Comparison of ENCODE assay signal across 1 cellular context in the genomic region with DNA sequence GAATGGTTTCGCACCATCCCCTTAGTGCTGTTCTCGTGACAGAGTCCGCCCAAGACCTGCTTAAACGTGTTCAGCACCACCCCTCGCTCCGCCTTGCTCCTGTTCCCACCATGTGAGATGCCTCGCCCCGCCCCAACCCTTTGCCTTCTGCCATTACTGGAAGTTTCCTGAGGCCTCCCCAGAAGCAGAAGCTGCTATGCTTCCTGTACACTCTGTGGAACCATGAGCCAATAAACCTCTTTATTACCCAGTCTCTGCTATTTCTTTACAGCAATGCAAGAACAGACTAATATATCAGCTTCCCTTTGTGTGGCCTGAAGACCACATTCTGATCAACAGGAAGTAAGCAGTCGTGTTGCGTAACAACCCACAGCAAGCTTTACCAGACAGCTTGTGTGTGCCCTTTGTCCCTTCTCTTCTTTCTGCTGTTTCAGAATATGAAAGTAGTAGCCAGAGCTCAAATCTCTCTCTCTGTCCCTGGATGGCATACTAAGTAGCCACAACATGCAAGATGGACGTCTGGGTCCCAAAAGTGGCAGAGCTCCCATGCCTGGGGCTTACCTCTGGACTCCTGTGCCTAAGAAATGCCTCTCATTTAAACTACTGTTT.
TF ChIP-seq lines count a peak whose summit lies in the region.

No MANE protein-coding gene starts in this region.

TF ChIP-seq in HepG2, 621 proteins besides CTCF, POLR2A, EP300 and RAD21 (continued from another document and continues in another):
- TF ChIP-seq KDM3A (CRISPR knock-in tag; IDR thresholded peaks at IDR 0.05; ENCODE audit: low read depth) (no peak), BORCS8-MEF2B (CRISPR knock-in tag; IDR thresholded peaks at IDR 0.05) (no peak), ATRX (CRISPR knock-in tag; IDR thresholded peaks at IDR 0.05; ENCODE audit: borderline replicate concordance) (no peak), CEBPG (CRISPR knock-in tag; IDR thresholded peaks at IDR 0.05) (peak; percentile 99), TCF7 (IDR thresholded peaks at IDR 0.05; ENCODE audit: low read depth) (no peak), ZNF766 (CRISPR knock-in tag; IDR thresholded peaks at IDR 0.05; ENCODE audit: borderline replicate concordance) (no peak), ATF7 (IDR thresholded peaks at IDR 0.05) (no peak), ATF7 (CRISPR knock-in tag; IDR thresholded peaks at IDR 0.05) (no peak), MAFG (CRISPR knock-in tag; IDR thresholded peaks at IDR 0.05) (no peak), ZNF788 (CRISPR knock-in tag; IDR thresholded peaks at IDR 0.05; ENCODE audit: borderline replicate concordance) (peak; percentile 55; the same call in 1 of the 2 replicates), TRAFD1 (CRISPR knock-in tag; IDR thresholded peaks at IDR 0.05; ENCODE audit: borderline replicate concordance) (no peak), POLR2AphosphoS5 (IDR thresholded peaks at IDR 0.05; ENCODE audit: low read depth, low read length) (no peak; the same call in 1 of the 2 replicates), ZNF883 (CRISPR knock-in tag; IDR thresholded peaks at IDR 0.05; ENCODE audit: not compliant biosample characterization) (no peak), MTF2 (CRISPR knock-in tag; IDR thresholded peaks at IDR 0.05; ENCODE audit: borderline replicate concordance) (no peak), ZNF274 (CRISPR knock-in tag; IDR thresholded peaks at IDR 0.05) (no peak), ATF7-NPFF (CRISPR knock-in tag; IDR thresholded peaks at IDR 0.05; ENCODE audit: low read depth) (no peak), MNT (IDR thresholded peaks at IDR 0.05) (no peak), TFAP4 (IDR thresholded peaks at IDR 0.05; ENCODE audit: borderline replicate concordance, low read depth) (no peak), RFXANK (CRISPR knock-in tag; IDR thresholded peaks at IDR 0.05) (no peak), ZNF253 (CRISPR knock-in tag; IDR thresholded peaks at IDR 0.05; ENCODE audit: borderline replicate concordance) (no peak), FOXJ3 (CRISPR knock-in tag; IDR thresholded peaks at IDR 0.05; ENCODE audit: borderline replicate concordance) (no peak), LCORL (IDR thresholded peaks at IDR 0.05) (no peak), LCORL (CRISPR knock-in tag; IDR thresholded peaks at IDR 0.05) (peak; percentile 48; the same call in 1 of the 2 replicates), ZNF580 (CRISPR knock-in tag; IDR thresholded peaks at IDR 0.05; ENCODE audit: borderline replicate concordance, low read depth) (0 out of 2 replicates have a peak, but pooled peaks have one; percentile 30), ZNF10 (CRISPR knock-in tag; IDR thresholded peaks at IDR 0.05; ENCODE audit: borderline replicate concordance, low read depth) (no peak), AGO1 (IDR thresholded peaks at IDR 0.05; ENCODE audit: low read depth, low read length, poor library complexity, severe bottlenecking) (no peak), ZNF550 (CRISPR knock-in tag; IDR thresholded peaks at IDR 0.05; ENCODE audit: borderline replicate concordance) (no peak), ZKSCAN5 (CRISPR knock-in tag; IDR thresholded peaks at IDR 0.05) (no peak), ZNF775 (CRISPR knock-in tag; IDR thresholded peaks at IDR 0.05; ENCODE audit: borderline replicate concordance) (no peak), ZSCAN31 (CRISPR knock-in tag; IDR thresholded peaks at IDR 0.05; ENCODE audit: low read depth) (no peak), MYC (CRISPR knock-in tag; IDR thresholded peaks at IDR 0.05; ENCODE audit: borderline replicate concordance) (no peak), HNRNPH1 (optimal IDR thresholded peaks at IDR 0.05; ENCODE audit: low read depth, low read length) (no peak), KMT2B (CRISPR knock-in tag; IDR thresholded peaks at IDR 0.05) (no peak), ZNF484 (CRISPR knock-in tag; IDR thresholded peaks at IDR 0.05; ENCODE audit: borderline replicate concordance, low read depth) (no peak), TBL1XR1 (IDR thresholded peaks at IDR 0.05; ENCODE audit: borderline replicate concordance, low read length, partially characterized antibody) (no peak), TERF1 (CRISPR knock-in tag; IDR thresholded peaks at IDR 0.05) (no peak), CHCHD3 (CRISPR knock-in tag; IDR thresholded peaks at IDR 0.05) (no peak), ZNF589 (CRISPR knock-in tag; conservative IDR thresholded peaks at IDR 0.05) (no peak; the same call in 1 of the 2 replicates), SNAPC2 (CRISPR knock-in tag; IDR thresholded peaks at IDR 0.05) (0 out of 2 replicates have a peak, but pooled peaks have one; percentile 59), NBN (conservative IDR thresholded peaks at IDR 0.05) (no peak), ZKSCAN1 (IDR thresholded peaks at IDR 0.05; ENCODE audit: low read length) (no peak), ZNF180 (CRISPR knock-in tag; IDR thresholded peaks at IDR 0.05; ENCODE audit: borderline replicate concordance, low read depth) (no peak), PREB (CRISPR knock-in tag; IDR thresholded peaks at IDR 0.05) (no peak), ZNF546 (CRISPR knock-in tag; conservative IDR thresholded peaks at IDR 0.05) (no peak)
- TF ChIP-seq, protein P1, sequence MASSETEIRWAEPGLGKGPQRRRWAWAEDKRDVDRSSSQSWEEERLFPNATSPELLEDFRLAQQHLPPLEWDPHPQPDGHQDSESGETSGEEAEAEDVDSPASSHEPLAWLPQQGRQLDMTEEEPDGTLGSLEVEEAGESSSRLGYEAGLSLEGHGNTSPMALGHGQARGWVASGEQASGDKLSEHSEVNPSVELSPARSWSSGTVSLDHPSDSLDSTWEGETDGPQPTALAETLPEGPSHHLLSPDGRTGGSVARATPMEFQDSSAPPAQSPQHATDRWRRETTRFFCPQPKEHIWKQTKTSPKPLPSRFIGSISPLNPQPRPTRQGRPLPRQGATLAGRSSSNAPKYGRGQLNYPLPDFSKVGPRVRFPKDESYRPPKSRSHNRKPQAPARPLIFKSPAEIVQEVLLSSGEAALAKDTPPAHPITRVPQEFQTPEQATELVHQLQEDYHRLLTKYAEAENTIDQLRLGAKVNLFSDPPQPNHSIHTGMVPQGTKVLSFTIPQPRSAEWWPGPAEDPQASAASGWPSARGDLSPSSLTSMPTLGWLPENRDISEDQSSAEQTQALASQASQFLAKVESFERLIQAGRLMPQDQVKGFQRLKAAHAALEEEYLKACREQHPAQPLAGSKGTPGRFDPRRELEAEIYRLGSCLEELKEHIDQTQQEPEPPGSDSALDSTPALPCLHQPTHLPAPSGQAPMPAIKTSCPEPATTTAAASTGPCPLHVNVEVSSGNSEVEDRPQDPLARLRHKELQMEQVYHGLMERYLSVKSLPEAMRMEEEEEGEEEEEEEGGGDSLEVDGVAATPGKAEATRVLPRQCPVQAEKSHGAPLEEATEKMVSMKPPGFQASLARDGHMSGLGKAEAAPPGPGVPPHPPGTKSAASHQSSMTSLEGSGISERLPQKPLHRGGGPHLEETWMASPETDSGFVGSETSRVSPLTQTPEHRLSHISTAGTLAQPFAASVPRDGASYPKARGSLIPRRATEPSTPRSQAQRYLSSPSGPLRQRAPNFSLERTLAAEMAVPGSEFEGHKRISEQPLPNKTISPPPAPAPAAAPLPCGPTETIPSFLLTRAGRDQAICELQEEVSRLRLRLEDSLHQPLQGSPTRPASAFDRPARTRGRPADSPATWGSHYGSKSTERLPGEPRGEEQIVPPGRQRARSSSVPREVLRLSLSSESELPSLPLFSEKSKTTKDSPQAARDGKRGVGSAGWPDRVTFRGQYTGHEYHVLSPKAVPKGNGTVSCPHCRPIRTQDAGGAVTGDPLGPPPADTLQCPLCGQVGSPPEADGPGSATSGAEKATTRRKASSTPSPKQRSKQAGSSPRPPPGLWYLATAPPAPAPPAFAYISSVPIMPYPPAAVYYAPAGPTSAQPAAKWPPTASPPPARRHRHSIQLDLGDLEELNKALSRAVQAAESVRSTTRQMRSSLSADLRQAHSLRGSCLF (CRISPR knock-in tag; IDR thresholded peaks at IDR 0.05; ENCODE audit: borderline replicate concordance): no peak
- TF ChIP-seq, protein P2, sequence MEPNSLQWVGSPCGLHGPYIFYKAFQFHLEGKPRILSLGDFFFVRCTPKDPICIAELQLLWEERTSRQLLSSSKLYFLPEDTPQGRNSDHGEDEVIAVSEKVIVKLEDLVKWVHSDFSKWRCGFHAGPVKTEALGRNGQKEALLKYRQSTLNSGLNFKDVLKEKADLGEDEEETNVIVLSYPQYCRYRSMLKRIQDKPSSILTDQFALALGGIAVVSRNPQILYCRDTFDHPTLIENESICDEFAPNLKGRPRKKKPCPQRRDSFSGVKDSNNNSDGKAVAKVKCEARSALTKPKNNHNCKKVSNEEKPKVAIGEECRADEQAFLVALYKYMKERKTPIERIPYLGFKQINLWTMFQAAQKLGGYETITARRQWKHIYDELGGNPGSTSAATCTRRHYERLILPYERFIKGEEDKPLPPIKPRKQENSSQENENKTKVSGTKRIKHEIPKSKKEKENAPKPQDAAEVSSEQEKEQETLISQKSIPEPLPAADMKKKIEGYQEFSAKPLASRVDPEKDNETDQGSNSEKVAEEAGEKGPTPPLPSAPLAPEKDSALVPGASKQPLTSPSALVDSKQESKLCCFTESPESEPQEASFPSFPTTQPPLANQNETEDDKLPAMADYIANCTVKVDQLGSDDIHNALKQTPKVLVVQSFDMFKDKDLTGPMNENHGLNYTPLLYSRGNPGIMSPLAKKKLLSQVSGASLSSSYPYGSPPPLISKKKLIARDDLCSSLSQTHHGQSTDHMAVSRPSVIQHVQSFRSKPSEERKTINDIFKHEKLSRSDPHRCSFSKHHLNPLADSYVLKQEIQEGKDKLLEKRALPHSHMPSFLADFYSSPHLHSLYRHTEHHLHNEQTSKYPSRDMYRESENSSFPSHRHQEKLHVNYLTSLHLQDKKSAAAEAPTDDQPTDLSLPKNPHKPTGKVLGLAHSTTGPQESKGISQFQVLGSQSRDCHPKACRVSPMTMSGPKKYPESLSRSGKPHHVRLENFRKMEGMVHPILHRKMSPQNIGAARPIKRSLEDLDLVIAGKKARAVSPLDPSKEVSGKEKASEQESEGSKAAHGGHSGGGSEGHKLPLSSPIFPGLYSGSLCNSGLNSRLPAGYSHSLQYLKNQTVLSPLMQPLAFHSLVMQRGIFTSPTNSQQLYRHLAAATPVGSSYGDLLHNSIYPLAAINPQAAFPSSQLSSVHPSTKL (CRISPR knock-in tag; IDR thresholded peaks at IDR 0.05): peak; percentile 88
- TF ChIP-seq, protein P3, sequence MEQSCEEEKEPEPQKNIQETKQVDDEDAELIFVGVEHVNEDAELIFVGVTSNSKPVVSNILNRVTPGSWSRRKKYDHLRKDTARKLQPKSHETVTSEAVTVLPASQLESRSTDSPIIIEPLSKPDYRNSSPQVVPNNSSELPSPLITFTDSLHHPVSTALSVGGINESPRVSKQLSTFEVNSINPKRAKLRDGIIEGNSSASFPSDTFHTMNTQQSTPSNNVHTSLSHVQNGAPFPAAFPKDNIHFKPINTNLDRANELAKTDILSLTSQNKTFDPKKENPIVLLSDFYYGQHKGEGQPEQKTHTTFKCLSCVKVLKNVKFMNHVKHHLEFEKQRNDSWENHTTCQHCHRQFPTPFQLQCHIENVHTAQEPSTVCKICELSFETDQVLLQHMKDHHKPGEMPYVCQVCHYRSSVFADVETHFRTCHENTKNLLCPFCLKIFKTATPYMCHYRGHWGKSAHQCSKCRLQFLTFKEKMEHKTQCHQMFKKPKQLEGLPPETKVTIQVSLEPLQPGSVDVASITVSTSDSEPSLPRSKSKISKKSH (CRISPR knock-in tag; IDR thresholded peaks at IDR 0.05; ENCODE audit: borderline replicate concordance): no peak
